Comparison of ENCODE assay signal across 16 cellular contexts in the genomic region with DNA sequence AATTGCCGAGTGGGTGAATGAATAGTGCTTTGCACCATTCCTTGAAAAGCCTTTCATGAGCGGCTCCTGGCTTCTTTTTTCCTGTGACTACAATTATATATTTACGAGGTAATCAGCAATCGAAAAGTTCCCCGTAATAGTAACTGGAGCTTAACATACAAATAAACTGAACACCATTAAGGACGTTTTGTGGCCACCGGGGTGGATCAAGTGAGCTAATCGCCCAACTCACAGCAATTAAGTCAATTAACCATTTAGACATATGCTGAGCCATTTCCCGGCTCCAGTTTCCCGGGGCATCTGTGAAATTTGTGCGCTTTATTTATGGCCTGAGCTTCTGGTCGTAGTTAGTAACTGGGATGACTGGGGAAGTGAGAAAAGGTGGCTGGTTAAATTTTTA.
DNase-seq lines count a peak whose midpoint lies in the region; ATAC-seq and TF ChIP-seq lines count a peak whose summit lies in the region.
"Had no signal": no experiment of that assay in that cellular context is flagged by ENCODE, and none has a peak within 500 bp of the region (broad histone marks: within the 10 kb centered on the region; RNA-seq: fewer than 3 reads in every experiment).

No MANE protein-coding gene starts in this region.

- H3K27ac ChIP-seq in A673 (ENCODE audit: low read depth, low read length, poor library complexity, severe bottlenecking) = no peak overlapping the region
- no peak overlapping the region for H3K27ac ChIP-seq in right cardiac atrium (ENCODE audit: low read length)
- H3K27ac ChIP-seq: Peyer's patch had no signal

- no peaks in the 10 kb centered on the region for H3K36me3 ChIP-seq in A673 (ENCODE audit: insufficient read depth, low read length, poor library complexity, severe bottlenecking)
- H3K36me3 ChIP-seq: Peyer's patch had no signal

- ATAC-seq in right cardiac atrium (no peak), GM18867 (IDR thresholded peaks at IDR 0.05; ENCODE audit: unreplicated experiment) (no peak)
- ATAC-seq: SK-N-SH treated with all-trans-retinoic acid at 6 μM for 48 hours had no signal

- POLR2A ChIA-PET in A673 (lab: Charles Lee; ENCODE audit: low non-redundant PET) = no interaction called here

- no peak for TF ChIP-seq CTCF in A673 (conservative IDR thresholded peaks at IDR 0.05; ENCODE audit: low read depth, low read length)

- DNase-seq in A673 (ENCODE audit: low spot score) = peak; percentile 61
- peak; percentile 68 for DNase-seq in NCI-H1105 treated with DMSO at 0.1 percent for 48 hours (lab: John Stamatoyannopoulos, UW)
- DNase-seq in NCI-H524 (lab: John Stamatoyannopoulos, UW) = peak; percentile 74 to 91
- DNase-seq in NOMO-1 treated with dmso at 0.1 percent for 144 hours (lab: John Stamatoyannopoulos, UW; ENCODE audit: unreplicated experiment) = peak; percentile 68
- DNase-seq in right cardiac atrium = no peak
- DNase-seq in NCI-H2227 treated with DMSO at 0.1 percent for 48 hours (lab: John Stamatoyannopoulos, UW) = no peak
- DNase-seq in inferior parietal cortex (ENCODE audit: extremely low spot score) = no peak
- DNase-seq: EL, GF-D8, H7, Kasumi-1, NCI-H2081 treated with DMSO at 0.1 percent for 48 hours, NCI-H510A treated with DMSO at 0.1 percent for 48 hours, Peyer's patch had no signal

- WGBS in right cardiac atrium = 89% methylated on average over 12 of the region's 12 CpGs

- BruUV-seq in A673 (replicated peaks; lab: Mats Ljungman, UMichigan) = no TSS peak

- no peaks in the 10 kb centered on the region for H3K9me3 ChIP-seq in A673 (ENCODE audit: low read depth, low read length, poor library complexity, severe bottlenecking)
- peaks cover 3% of the 10 kb centered on the region for H3K9me3 ChIP-seq in right cardiac atrium (ENCODE audit: control insufficient read depth, low read length)
- H3K9me3 ChIP-seq: Peyer's patch had no signal

- H3K4me1 ChIP-seq in A673 (ENCODE audit: insufficient read depth, low read length, poor library complexity, severe bottlenecking) (no peaks in the 10 kb centered on the region), right cardiac atrium (ENCODE audit: control insufficient read depth, insufficient read depth, low read length) (no peaks in the 10 kb centered on the region)
- H3K4me1 ChIP-seq: Peyer's patch had no signal

- intact Hi-C loops in A673 (cut with micrococcal nuclease; ENCODE audit: unreplicated experiment) = no loop called here
- intact Hi-C loops in right cardiac atrium (cut with DNase I) = no loop called here

- H3K4me3 ChIP-seq in A673 (ENCODE audit: low read depth, low read length, poor library complexity, severe bottlenecking) (no peak overlapping the region), right cardiac atrium (ENCODE audit: low read length) (no peak overlapping the region)
- H3K4me3 ChIP-seq: Peyer's patch had no signal

- CTCF ChIA-PET in A673 (lab: Charles Lee) = no interaction called here

- no peaks in the 10 kb centered on the region for H3K27me3 ChIP-seq in A673 (replicated peaks; ENCODE audit: insufficient read depth, low read depth, low read length, poor library complexity)
- H3K27me3 ChIP-seq in right cardiac atrium (ENCODE audit: control insufficient read depth, insufficient read depth) = no peaks in the 10 kb centered on the region
- H3K27me3 ChIP-seq: Peyer's patch had no signal

Comparison
In these comparisons a context has a peak if more than half of its experiments do, and no peak if none do; other contexts are left out.
1. DNase-seq: peak in A673 (single experiment), NCI-H1105 treated with DMSO at 0.1 percent for 48 hours (single experiment), NCI-H524 (2 of 2) and NOMO-1 treated with dmso at 0.1 percent for 144 hours (single experiment); none in right cardiac atrium (0 of 3), NCI-H2227 treated with DMSO at 0.1 percent for 48 hours (single experiment) and inferior parietal cortex (single experiment).